ENCODE assay signal across 22 cellular contexts in genomic region chr15:99073008-99073714, GRCh38. TPM values are rescaled to one million over a fixed set of nuclear protein-coding genes. Genes with fewer than 3 reads are reported as not detected.
A peak's percentile ranks its signal among the peaks of the same experiment; 100 is the strongest.
DNase-seq lines count a peak whose midpoint lies in the region; ATAC-seq and TF ChIP-seq lines count a peak whose summit lies in the region.
"Had no signal": no experiment of that assay in that cellular context is flagged by ENCODE, and none has a peak within 500 bp of the region (broad histone marks: within the 10 kb centered on the region; RNA-seq: fewer than 3 reads in every experiment).

No MANE protein-coding gene starts in this region.

- H4K5ac ChIP-seq in H9 (ENCODE audit: insufficient read length, low read depth, low read length): no peak overlapping the region

- H2BK120ac ChIP-seq in H9 (ENCODE audit: low read depth, low read length, poor library complexity, severe bottlenecking): no peak overlapping the region

- no peaks in the 10 kb centered on the region for H3K36me3 Mint-ChIP-seq in H9 (ENCODE audit: insufficient read depth in 1 of 3, low read depth in 3 of 3)
- H3K36me3 Mint-ChIP-seq: CD14-positive monocyte had no signal

- H3T11ph ChIP-seq in H9 (ENCODE audit: low read length): no peak overlapping the region

- H3K9ac ChIP-seq in H9 (ENCODE audit: extremely low read depth, insufficient read length, low read length): no peak overlapping the region

- no peak overlapping the region for H3K27ac ChIP-seq in osteoblast (ENCODE audit: low read depth, low read length)
- no peak overlapping the region for H3K27ac ChIP-seq in H9 (ENCODE audit: insufficient read length, low read depth, low read length)
- H3K27ac ChIP-seq in dorsolateral prefrontal cortex: no peak overlapping the region
- H3K27ac ChIP-seq: 22Rv1, ovary, tibial nerve had no signal

- H3K14ac ChIP-seq in H9 (ENCODE audit: insufficient read depth, low read length): no peak overlapping the region

- H2BK20ac ChIP-seq in H9 (ENCODE audit: low read depth, low read length, poor library complexity, severe bottlenecking): no peak overlapping the region

- no peaks in the 10 kb centered on the region for H3K79me1 ChIP-seq in H9 (ENCODE audit: insufficient read depth, low read depth, low read length, poor library complexity, severe bottlenecking)

- no peak overlapping the region for H4K91ac ChIP-seq in H9 (ENCODE audit: insufficient read length, low read depth, low read length)

- H3K56ac ChIP-seq in H9 (ENCODE audit: insufficient read length, low read depth, low read length): no peak overlapping the region

- no peak overlapping the region for H2BK5ac ChIP-seq in H9 (ENCODE audit: insufficient read length, low read length)

- no peaks in the 10 kb centered on the region for H3K9me3 Mint-ChIP-seq in H9
- H3K9me3 Mint-ChIP-seq: activated CD8-positive, alpha-beta T cell treated with anti-CD3 and anti-CD28 coated beads for 36 hours; central memory CD8-positive, alpha-beta T cell had no signal

- no peak overlapping the region for H3K27ac Mint-ChIP-seq in H9
- H3K27ac Mint-ChIP-seq: activated CD8-positive, alpha-beta T cell treated with anti-CD3 and anti-CD28 coated beads for 36 hours; CD14-positive monocyte had no signal

- no peak overlapping the region for H3K23ac ChIP-seq in H9 (ENCODE audit: insufficient read length, low read depth, low read length)

- DNase-seq in NCI-H2227 (lab: John Stamatoyannopoulos, UW; ENCODE audit: unreplicated experiment) (peak; percentile 17), NCI-H2227 treated with DMSO at 0.1 percent for 48 hours (lab: John Stamatoyannopoulos, UW) (no peak), RPMI7951 (ENCODE audit: low read depth) (peak; percentile 29), osteoblast (ENCODE audit: insufficient read length, low spot score, missing footprints) (no peak), H9 (no peak), dorsolateral prefrontal cortex (no peak), SHP77 (lab: John Stamatoyannopoulos, UW) (no peak)
- DNase-seq: activated CD8-positive, alpha-beta T cell treated with anti-CD3 and anti-CD28 coated beads for 36 hours; amygdala; DMS79; foreskin fibroblast; Kasumi-1; NCI-H146; NCI-H446; ovary had no signal

- no peak overlapping the region for H3K18ac ChIP-seq in H9 (ENCODE audit: insufficient read length, low read depth, low read length)

- intact Hi-C loops in dorsolateral prefrontal cortex (cut with DNase I): loop anchor here in 1 of 2 donors (10.0 kb wide), 1 partner anchor 628 kb away; no protein-coding TSS in a partner anchor

- no peak overlapping the region for H3K4me2 ChIP-seq in osteoblast (ENCODE audit: insufficient read depth, low read length)
- no peak overlapping the region for H3K4me2 ChIP-seq in H9 (ENCODE audit: insufficient read depth, insufficient read length, low read length)

- no peak overlapping the region for H3K4me3 Mint-ChIP-seq in H9
- H3K4me3 Mint-ChIP-seq: activated CD8-positive, alpha-beta T cell treated with anti-CD3 and anti-CD28 coated beads for 36 hours; CD14-positive monocyte; central memory CD8-positive, alpha-beta T cell had no signal

- no peak overlapping the region for H2BK15ac ChIP-seq in H9 (ENCODE audit: low read depth, low read length)

- no peaks in the 10 kb centered on the region for H3K36me3 ChIP-seq in osteoblast (ENCODE audit: insufficient read depth, low read length)
- H3K36me3 ChIP-seq: HAP-1, ovary, tibial nerve had no signal

- no peak overlapping the region for H2AK5ac ChIP-seq in H9 (ENCODE audit: insufficient read length, low read length)

- TF ChIP-seq CTCF in osteoblast (IDR thresholded peaks at IDR 0.05; ENCODE audit: extremely low read depth, low read depth, low read length) (no peak), H9 (conservative IDR thresholded peaks at IDR 0.05) (no peak), dorsolateral prefrontal cortex (IDR thresholded peaks at IDR 0.05 in 54 of 56, conservative IDR thresholded peaks at IDR 0.05 in 2 of 56; ENCODE audit: low read depth in 1 of 56, partially characterized antibody in 56 of 56) (no peak)

- no peaks in the 10 kb centered on the region for H3K79me2 ChIP-seq in osteoblast (ENCODE audit: insufficient read depth, low read length)
- H3K79me2 ChIP-seq in H9 (ENCODE audit: insufficient read depth, low read length): no peaks in the 10 kb centered on the region

- WGBS in H9 (ENCODE audit: extremely low coverage, insufficient read length, low lambda C conversion rate): no CpG with 5 or more reads among the region's 4 CpGs

- no peaks in the 10 kb centered on the region for H4K20me1 ChIP-seq in osteoblast (ENCODE audit: insufficient read depth, low read length)
- H4K20me1 ChIP-seq in H9 (ENCODE audit: control insufficient read depth, insufficient read depth, insufficient read length): no peaks in the 10 kb centered on the region

- H3K4me1 Mint-ChIP-seq in H9: peaks cover 10 to 11% of the 10 kb centered on the region in 2 experiments

- H3K27me3 Mint-ChIP-seq in H9 (ENCODE audit: low read depth): no peaks in the 10 kb centered on the region
- H3K27me3 Mint-ChIP-seq: activated CD8-positive, alpha-beta T cell treated with anti-CD3 and anti-CD28 coated beads for 36 hours had no signal

- no peak overlapping the region for H3K4me3 ChIP-seq in osteoblast (ENCODE audit: insufficient read depth, low read length)
- no peak overlapping the region for H3K4me3 ChIP-seq in dorsolateral prefrontal cortex
- H3K4me3 ChIP-seq: HAP-1, ovary, tibial nerve had no signal

- peaks cover 2% of the 10 kb centered on the region for H3K27me3 ChIP-seq in osteoblast (ENCODE audit: insufficient read depth, low read length)
- no peaks in the 10 kb centered on the region for H3K27me3 ChIP-seq in H9 (ENCODE audit: insufficient read depth, low read length)
- H3K27me3 ChIP-seq in dorsolateral prefrontal cortex: no peaks in the 10 kb centered on the region
- H3K27me3 ChIP-seq: ovary, tibial nerve had no signal

- H3K4ac ChIP-seq in H9 (ENCODE audit: low read depth, low read length): no peak overlapping the region

- H2AFZ ChIP-seq in osteoblast (ENCODE audit: low read length) (peak overlapping the region; percentile 15), H9 (ENCODE audit: low read length) (no peak overlapping the region)

- H3K23me2 ChIP-seq in H9 (ENCODE audit: insufficient read length, low read depth, low read length, poor library complexity, severe bottlenecking): no peaks in the 10 kb centered on the region

- no peaks in the 10 kb centered on the region for H3K9me3 ChIP-seq in osteoblast (ENCODE audit: low read depth, low read length)
- no peaks in the 10 kb centered on the region for H3K9me3 ChIP-seq in H9 (ENCODE audit: control insufficient read depth, low read depth, low read length)
- H3K9me3 ChIP-seq: HAP-1, ovary, tibial nerve had no signal

- no peak overlapping the region for H4K8ac ChIP-seq in H9 (replicated peaks; ENCODE audit: insufficient read length, low read depth, low read length)

- no peak overlapping the region for H2BK12ac ChIP-seq in H9 (ENCODE audit: insufficient read length, low read depth, low read length)

- ATAC-seq in HG02588 (IDR thresholded peaks at IDR 0.05; ENCODE audit: unreplicated experiment): peak; percentile 52
- ATAC-seq: activated CD8-positive, alpha-beta T cell treated with anti-CD3 and anti-CD28 coated beads for 36 hours; left lobe of liver had no signal

- H3K4me1 ChIP-seq in osteoblast (ENCODE audit: insufficient read depth, low read length) (no peaks in the 10 kb centered on the region), H9 (ENCODE audit: insufficient read depth, low read length) (no peaks in the 10 kb centered on the region)

RNA-seq across cellular contexts. Expression of gene SYNM, which starts 31.7 kb away (rescaled TPM):
- 6.6 and 7.3 TPM in 2 replicates for total RNA-seq in RPMI7951 (2014; rRNA removed; shearing (Covaris generic))
- total RNA-seq in osteoblast (4.0 and 4.4 TPM in 2 replicates), H9 (2021) (1.8 and 1.9 TPM in 2 replicates), dorsolateral prefrontal cortex (100 to 1,000 TPM in 13 of 120 experiments, 10 to 100 TPM in 107; 54.7 to 162 (median 78.7) TPM)

Comparison
In these comparisons a context has a peak if more than half of its experiments do, and no peak if none do; other contexts are left out.
1. DNase-seq: peak in NCI-H2227 (single experiment) and RPMI7951 (single experiment); none in NCI-H2227 treated with DMSO at 0.1 percent for 48 hours (single experiment), osteoblast (single experiment), H9 (single experiment), dorsolateral prefrontal cortex (0 of 10) and SHP77 (0 of 2).